Comparison of ENCODE assay signal across 8 cellular contexts in genomic region chr11:3609416-3610265, GRCh38. TPM values are rescaled to one million over a fixed set of nuclear protein-coding genes. Genes with fewer than 3 reads are reported as not detected.
A peak's percentile ranks its signal among the peaks of the same experiment; 100 is the strongest.
DNase-seq lines count a peak whose midpoint lies in the region; ATAC-seq, FAIRE-seq and TF ChIP-seq lines count a peak whose summit lies in the region.

No MANE protein-coding gene starts in this region.

- TF ChIP-seq RAD21 in GM12878 (IDR thresholded peaks at IDR 0.05; ENCODE audit: insufficient read depth, low read depth, low read length) = peak; percentile 77

- no peak for TF ChIP-seq EP300 in GM12878 (IDR thresholded peaks at IDR 0.05; ENCODE audit: borderline replicate concordance in 1 of 2, control insufficient read depth in 1 of 2, low read depth in 2 of 2, low read length in 2 of 2)

- SMC1A ChIA-PET in GM12878 (lab: Charles Lee; ENCODE audit: uncharacterized antibody, unreplicated experiment) = no interaction called here

- WGBS in GM12878 (ENCODE audit: insufficient coverage, insufficient replicate concordance, low lambda C conversion rate, missing lambda C conversion rate) = 42% methylated on average over 7 of the region's 7 CpGs

- H3K4me1 ChIP-seq in GM12878 (ENCODE audit: control insufficient read depth, insufficient read depth, low read length) (peaks cover 3% of the 10 kb centered on the region), upper lobe of right lung (peaks cover 4% of the 10 kb centered on the region)

- no peak overlapping the region for H3K4me3 ChIP-seq in AG10803 (ENCODE audit: low read length)
- H3K4me3 ChIP-seq in GM12878 = no peak overlapping the region
- H3K4me3 ChIP-seq in upper lobe of right lung = no peak overlapping the region

- H3K79me2 ChIP-seq in GM12878 (ENCODE audit: control insufficient read depth, insufficient read depth, low read length) = no peaks in the 10 kb centered on the region

- RAD21 ChIA-PET in GM12878 (lab: Charles Lee; ENCODE audit: unreplicated experiment) = interaction anchor here (1.1 kb wide), 1 partner anchor 132 kb away, joined by 5 read pairs; no protein-coding TSS in a partner anchor

- no peak overlapping the region for H3K4me2 ChIP-seq in GM12878 (ENCODE audit: control insufficient read depth, insufficient read depth)

- BruUV-seq in GM12878 (replicated peaks; lab: Mats Ljungman, UMichigan) = no TSS peak

- H3K9me3 ChIP-seq in GM12878 (replicated peaks; ENCODE audit: control insufficient read depth, insufficient read depth, low read length) (no peaks in the 10 kb centered on the region; the same call in 2 of the 3 replicates), upper lobe of right lung (no peaks in the 10 kb centered on the region)

- peak; percentile 80 for FAIRE-seq in GM12878 (lab: Jason Lieb, UNC)

- H2AFZ ChIP-seq in GM12878 (ENCODE audit: control insufficient read depth, low read depth, low read length) = no peak overlapping the region

- in situ Hi-C loops in GM12878 (cut with MboI) = no loop called here

- H4K20me1 ChIP-seq in GM12878 (ENCODE audit: control insufficient read depth, insufficient read depth) = no peaks in the 10 kb centered on the region

- DNase-seq in AG10803 (ENCODE audit: low read depth) (peak; percentile 22), GM10266 (ENCODE audit: extremely low spot score) (peak; percentile 44), NCI-H82 (lab: John Stamatoyannopoulos, UW) (peak; percentile 57), GM12878 (ENCODE audit: low read depth, low spot score) (no peak), left lobe of liver (ENCODE audit: low spot score) (no peak), upper lobe of right lung (no peak), NCI-H774 (lab: John Stamatoyannopoulos, UW) (no peak), posterior vena cava (ENCODE audit: low spot score) (no peak)

- intact Hi-C loops in GM12878 (cut with micrococcal nuclease; ENCODE audit: unreplicated experiment) = loop anchor here (2.0 kb wide), 1 partner anchor 155 kb away; no protein-coding TSS in a partner anchor
- intact Hi-C loops in upper lobe of right lung (cut with DNase I) = no loop called here
- intact Hi-C loops in posterior vena cava (cut with DNase I) = no loop called here

- TF ChIP-seq POLR2A in GM12878 (IDR thresholded peaks at IDR 0.05; ENCODE audit: low read depth, low read length) = no peak

- no peak overlapping the region for H3K9ac ChIP-seq in GM12878 (ENCODE audit: control insufficient read depth, insufficient read depth, low read length)

- H3K36me3 ChIP-seq in GM12878 (ENCODE audit: control insufficient read depth in 2 of 2, insufficient read depth in 2 of 2, low read length in 1 of 2) (no peaks in the 10 kb centered on the region), upper lobe of right lung (no peaks in the 10 kb centered on the region)

- H3K27ac ChIP-seq in GM12878 (ENCODE audit: control insufficient read depth, insufficient read depth) = no peak overlapping the region
- H3K27ac ChIP-seq in upper lobe of right lung = no peak overlapping the region

- H3K27me3 ChIP-seq in GM12878 (replicated peaks in 1 of 2; ENCODE audit: control insufficient read depth in 2 of 2, insufficient read depth in 2 of 2, low read length in 1 of 2) (peaks cover 0 to 4% of the 10 kb centered on the region in 2 experiments; a peak in 1 of 4 replicates), upper lobe of right lung (no peaks in the 10 kb centered on the region)

- POLR2A ChIA-PET in GM12878 (lab: Charles Lee) = no interaction called here

- TF ChIP-seq CTCF in AG10803 (conservative IDR thresholded peaks at IDR 0.05; ENCODE audit: low read length) (peak; percentile 94), GM10266 (IDR thresholded peaks at IDR 0.05; ENCODE audit: control insufficient read depth, insufficient read depth, low read depth, missing control alignments) (peak; percentile 75), GM12878 (IDR thresholded peaks at IDR 0.05 in 2 of 3, conservative IDR thresholded peaks at IDR 0.05 in 1 of 3; ENCODE audit: control insufficient read depth in 2 of 3, extremely low read depth in 1 of 3, insufficient read depth in 1 of 3, low read depth in 3 of 3, low read length in 3 of 3) (peak; percentile 83 to 84 (median 84)), upper lobe of right lung (IDR thresholded peaks at IDR 0.05) (peak; percentile 91)

- peak; percentile 77 for ATAC-seq in GM12878
- ATAC-seq in left lobe of liver = peak; percentile 86
- peak; percentile 70 for ATAC-seq in upper lobe of right lung

- CTCF ChIA-PET in GM12878 (lab: Yijun Ruan, JAX) = interaction anchor here (0.8 to 4.4 kb wide), 8 partner anchors 9 to 199 kb away, joined by 3 to 23 read pairs (median 4); no protein-coding TSS in a partner anchor

TF ChIP-seq in GM12878, 131 proteins besides CTCF, POLR2A, EP300 and RAD21 (continues in another document):
- TF ChIP-seq RCOR1 (conservative IDR thresholded peaks at IDR 0.05; ENCODE audit: low read depth, low read length) (no peak), YY1 (IDR thresholded peaks at IDR 0.05; ENCODE audit: low read depth, low read length) (0 out of 2 replicates have a peak, but pooled peaks have one; percentile 37), CEBPB (IDR thresholded peaks at IDR 0.05; ENCODE audit: borderline replicate concordance in 1 of 2, low read depth in 2 of 2, low read length in 2 of 2) (no peak), SMC3 (IDR thresholded peaks at IDR 0.05; ENCODE audit: borderline replicate concordance, low read length) (peak; percentile 88), CHD1 (IDR thresholded peaks at IDR 0.05; ENCODE audit: low read depth, low read length) (no peak), ZNF687 (IDR thresholded peaks at IDR 0.05) (no peak), KDM1A (IDR thresholded peaks at IDR 0.05; ENCODE audit: borderline replicate concordance) (no peak)

RNA-seq across cellular contexts. Expression of gene ART5, which starts 32.2 kb away (rescaled TPM):
- total RNA-seq in GM12878 (2013; cell fraction: nucleolus; rRNA removed) = not detected in 2 replicates
- total RNA-seq in GM12878 (2014; rRNA removed) (not detected in 2 replicates), GM12878 (2014; rRNA removed; fragmentation: Illumina TruSeq; extraction: Trizol) (not detected in 2 replicates), GM12878 (2021) (not detected in 2 replicates), left lobe of liver (not detected), upper lobe of right lung (1.2 TPM), posterior vena cava (not detected)
- polyA plus RNA-seq in GM12878 (2011; ENCODE audit: low read depth) = not detected
- polyA plus RNA-seq in GM12878 (2011; rRNA removed) (not detected in 2 replicates), GM12878 (2014; fragmentation: Illumina TruSeq; extraction: Trizol) (not detected in 2 replicates), GM12878 (2014; fragmentation: Nextera tagmentation; extraction: Ambion mirVana) (not detected), GM12878 (2014; rRNA removed) (0.06 TPM in 1 of 2 replicates, not detected in the other), GM12878 (2016; fragmentation: Nextera tagmentation; extraction: Ambion mirVana) (not detected)
- polyA plus RNA-seq in GM12878 (2011; cell fraction: cytosol; rRNA removed) = not detected in 2 replicates
- polyA plus RNA-seq in GM12878 (2011; cell fraction: nucleus; rRNA removed) = not detected in 2 replicates
- polyA plus RNA-seq in GM12878 (2012) = not detected in 2 replicates
- not detected in 2 replicates for polyA minus RNA-seq in GM12878 (2011; rRNA and poly(A)+ RNA removed)
- not detected in 2 replicates for polyA minus RNA-seq in GM12878 (2011; cell fraction: cytosol; rRNA and poly(A)+ RNA removed)
- not detected in 2 replicates for polyA minus RNA-seq in GM12878 (2011; cell fraction: nucleus; rRNA and poly(A)+ RNA removed)

RNA-seq across cellular contexts. Expression of gene ART1, which starts 35.3 kb away (rescaled TPM):
- not detected in 2 replicates for total RNA-seq in GM12878 (2013; cell fraction: nucleolus; rRNA removed)
- total RNA-seq in GM12878 (2014; rRNA removed) (not detected in 2 replicates), GM12878 (2014; rRNA removed; fragmentation: Illumina TruSeq; extraction: Trizol) (not detected in 2 replicates), GM12878 (2021) (not detected in 2 replicates), left lobe of liver (not detected), upper lobe of right lung (0.29 TPM), posterior vena cava (under 1 TPM in 1 of 2 donors, not detected in 1; 0.42 TPM)
- polyA plus RNA-seq in GM12878 (2011; ENCODE audit: low read depth) = not detected
- polyA plus RNA-seq in GM12878 (2011; rRNA removed) (not detected in 2 replicates), GM12878 (2014; fragmentation: Illumina TruSeq; extraction: Trizol) (not detected in 2 replicates), GM12878 (2014; fragmentation: Nextera tagmentation; extraction: Ambion mirVana) (not detected), GM12878 (2014; rRNA removed) (not detected in 2 replicates), GM12878 (2016; fragmentation: Nextera tagmentation; extraction: Ambion mirVana) (not detected)
- not detected in 2 replicates for polyA plus RNA-seq in GM12878 (2011; cell fraction: cytosol; rRNA removed)
- not detected in 2 replicates for polyA plus RNA-seq in GM12878 (2011; cell fraction: nucleus; rRNA removed)
- not detected in 2 replicates for polyA plus RNA-seq in GM12878 (2012)
- polyA minus RNA-seq in GM12878 (2011; rRNA and poly(A)+ RNA removed) = not detected in 2 replicates
- polyA minus RNA-seq in GM12878 (2011; cell fraction: cytosol; rRNA and poly(A)+ RNA removed) = not detected in 2 replicates
- polyA minus RNA-seq in GM12878 (2011; cell fraction: nucleus; rRNA and poly(A)+ RNA removed) = not detected in 2 replicates

Comparison
In these comparisons a context has a peak if more than half of its experiments do, and no peak if none do; other contexts are left out.
1. DNase-seq: peak in AG10803 (single experiment), GM10266 (single experiment) and NCI-H82 (single experiment); none in GM12878 (single experiment), left lobe of liver (single experiment), upper lobe of right lung (single experiment), NCI-H774 (single experiment) and posterior vena cava (single experiment).
2. Peak in every context shown above with its lines, with median percentiles within 50 percentile points of each other: CTCF ChIP-seq and ATAC-seq.